1 cellular context compared by ENCODE assay signal in genomic region chr14:23428686-23429495, GRCh38.
A peak's percentile ranks its signal among the peaks of the same experiment; 100 is the strongest.
TF ChIP-seq lines count a peak whose summit lies in the region.

No MANE protein-coding gene starts in this region.

TF ChIP-seq in HepG2, 621 proteins besides CTCF, POLR2A, EP300 and RAD21:
- TF ChIP-seq ZBTB10 (CRISPR knock-in tag; IDR thresholded peaks at IDR 0.05; ENCODE audit: borderline replicate concordance) = no peak
- no peak for TF ChIP-seq ZHX1 (CRISPR knock-in tag; IDR thresholded peaks at IDR 0.05; ENCODE audit: low read depth)
- TF ChIP-seq CREB1 (IDR thresholded peaks at IDR 0.05) = 0 out of 2 replicates have a peak, but pooled peaks have one; percentile 9
- TF ChIP-seq CREB1 (CRISPR knock-in tag; IDR thresholded peaks at IDR 0.05) = no peak
- TF ChIP-seq ISX (CRISPR knock-in tag; conservative IDR thresholded peaks at IDR 0.05) = no peak
- no peak for TF ChIP-seq ZNF354B (CRISPR knock-in tag; IDR thresholded peaks at IDR 0.05)
- no peak for TF ChIP-seq SAP130 (CRISPR knock-in tag; IDR thresholded peaks at IDR 0.05; ENCODE audit: low read depth)
- TF ChIP-seq HINFP (CRISPR knock-in tag; IDR thresholded peaks at IDR 0.05; ENCODE audit: low read depth) = no peak
- no peak for TF ChIP-seq ZBTB8A (CRISPR knock-in tag; IDR thresholded peaks at IDR 0.05; ENCODE audit: borderline replicate concordance, low read depth)
- TF ChIP-seq SMARCE1 (IDR thresholded peaks at IDR 0.05; ENCODE audit: borderline replicate concordance) = no peak
- 0 out of 2 replicates have a peak, but pooled peaks have one; percentile 26 for TF ChIP-seq ZNF788 (CRISPR knock-in tag; IDR thresholded peaks at IDR 0.05; ENCODE audit: borderline replicate concordance)
